In the genomic region with DNA sequence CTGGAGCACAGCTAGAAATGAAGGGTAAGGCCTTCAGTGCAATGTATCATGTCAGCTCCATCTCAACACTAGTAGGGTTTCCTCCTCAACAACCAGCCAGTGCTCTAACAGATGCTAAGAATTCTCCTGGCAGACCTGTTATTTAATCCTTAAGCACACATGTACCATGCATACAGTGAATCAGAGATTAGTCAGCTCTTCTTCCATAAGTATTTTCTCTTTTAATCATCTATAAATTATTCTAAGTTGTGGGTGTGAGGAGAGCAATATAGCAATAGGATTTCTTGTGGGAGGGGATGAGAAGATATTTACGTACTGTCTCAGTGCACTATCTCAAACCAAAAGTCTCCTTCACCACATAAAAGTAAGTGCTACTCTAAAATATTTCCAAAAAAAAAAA, we compare ENCODE assay signal across 29 cellular contexts.
DNase-seq lines count a peak whose midpoint lies in the region; TF ChIP-seq lines count a peak whose summit lies in the region.
"Had no signal": no experiment of that assay in that cellular context is flagged by ENCODE, and none has a peak within 500 bp of the region (broad histone marks: within the 10 kb centered on the region; RNA-seq: fewer than 3 reads in every experiment).

No MANE protein-coding gene starts in this region.

- H3K27ac ChIP-seq in SK-N-SH (ENCODE audit: low read depth in 2 of 2, low read length in 1 of 2) = no peak overlapping the region
- H3K27ac ChIP-seq: 22Rv1, ascending aorta, parathyroid adenoma, suprapubic skin, upper lobe of right lung had no signal

- POLR2A ChIA-PET in SK-N-SH (lab: Yijun Ruan, JAX) = no interaction called here

- no peak overlapping the region for H2AFZ ChIP-seq in SK-N-SH (ENCODE audit: low read depth)
- H2AFZ ChIP-seq: parathyroid adenoma had no signal

- H3K36me3 ChIP-seq in SK-N-SH (replicated peaks in 1 of 2; ENCODE audit: control insufficient read depth in 1 of 2, insufficient read depth in 2 of 2, low read length in 1 of 2) = peaks cover 15 to 28% of the 10 kb centered on the region in 2 experiments

- H3K9me2 ChIP-seq in SK-N-SH = no peaks in the 10 kb centered on the region

- peak; percentile 41 for DNase-seq in DMS53 (lab: John Stamatoyannopoulos, UW)
- no peak for DNase-seq in DMS53 treated with DMSO at 0.1 percent for 48 hours (lab: John Stamatoyannopoulos, UW; ENCODE audit: unreplicated experiment)
- DNase-seq in LHCN-M2 (ENCODE audit: low read depth) = peak; percentile 49
- DNase-seq in epithelial cell of esophagus (ENCODE audit: low read depth) = peak; percentile 84
- peak; percentile 55 for DNase-seq in putamen (ENCODE audit: low spot score)
- DNase-seq in GM10266 (ENCODE audit: extremely low spot score) = no peak
- DNase-seq in SK-N-SH = no peak
- DNase-seq in erythroblast (lab: John Stamatoyannopoulos, UW) = no peak
- DNase-seq: activated CD4-positive, CD25-positive, alpha-beta regulatory T cell treated with anti-CD3 and anti-CD28 coated beads, Interleukin-2, amount 50 U/mL, for 72 hours; activated CD8-positive, alpha-beta T cell treated with anti-CD3 and anti-CD28 coated beads for 36 hours; central memory CD4-positive, alpha-beta T cell; dermis blood vessel endothelial cell; H9; KG1; left cardiac atrium; NCI-H1417 treated with DMSO at 0.1 percent for 48 hours; NCI-H2081 treated with DMSO at 0.1 percent for 48 hours; NCI-H226; nephron progenitor cell; right cardiac atrium; RPMI8226; stimulated activated CD4-positive, alpha-beta T cell treated with anti-CD3 and anti-CD28 coated beads, Interleukin-12 subunit alpha, Interleukin-12 subunit beta, amount 100 ng/mL, for 4 hours; stimulated activated CD4-positive, alpha-beta T cell treated with anti-CD3 and anti-CD28 coated beads, Interleukin-4, amount 100 ng/mL, for 24 hours; T-helper 17 cell; upper lobe of right lung had no signal

- H3K9ac ChIP-seq in SK-N-SH = no peak overlapping the region
- H3K9ac ChIP-seq: parathyroid adenoma had no signal

- TF ChIP-seq CTCF in epithelial cell of esophagus (IDR thresholded peaks at IDR 0.05; ENCODE audit: insufficient read depth, low read depth, low read length, missing control alignments) (no peak), GM10266 (IDR thresholded peaks at IDR 0.05; ENCODE audit: control insufficient read depth, insufficient read depth, low read depth, missing control alignments) (no peak), SK-N-SH (IDR thresholded peaks at IDR 0.05) (no peak)

- WGBS in SK-N-SH (ENCODE audit: low lambda C conversion rate) = 96% methylated on average over 1 of the region's 1 CpG

- no peaks in the 10 kb centered on the region for H4K20me1 ChIP-seq in SK-N-SH (ENCODE audit: insufficient read depth)

- no peak overlapping the region for H3K4me3 ChIP-seq in epithelial cell of esophagus (ENCODE audit: low read length)
- no peak overlapping the region for H3K4me3 ChIP-seq in SK-N-SH (ENCODE audit: low read depth in 2 of 2, low read length in 1 of 2)
- H3K4me3 ChIP-seq: ascending aorta, suprapubic skin, upper lobe of right lung had no signal

- TF ChIP-seq RAD21 in SK-N-SH (IDR thresholded peaks at IDR 0.05; ENCODE audit: low read length) = no peak

- no peaks in the 10 kb centered on the region for H3K79me2 ChIP-seq in SK-N-SH (ENCODE audit: insufficient read depth)
- H3K79me2 ChIP-seq: parathyroid adenoma had no signal

- no peak for TF ChIP-seq POLR2A in erythroblast (IDR thresholded peaks at IDR 0.05; ENCODE audit: low read length)

- H3K27me3 ChIP-seq in SK-N-SH (ENCODE audit: insufficient read depth) = no peaks in the 10 kb centered on the region
- H3K27me3 ChIP-seq: ascending aorta, suprapubic skin, upper lobe of right lung had no signal

- no peaks in the 10 kb centered on the region for H3F3A ChIP-seq in SK-N-SH (replicated peaks; ENCODE audit: insufficient read depth)

- no peaks in the 10 kb centered on the region; a peak in 1 of 4 replicates for H3K4me1 ChIP-seq in SK-N-SH (ENCODE audit: control insufficient read depth in 1 of 2, insufficient read depth in 2 of 2, low read depth in 1 of 2, low read length in 1 of 2)
- H3K4me1 ChIP-seq: ascending aorta, parathyroid adenoma, suprapubic skin, upper lobe of right lung had no signal

- TF ChIP-seq EP300 in SK-N-SH (IDR thresholded peaks at IDR 0.05; ENCODE audit: borderline replicate concordance in 1 of 2, low read depth in 1 of 2, low read length in 1 of 2) = no peak

- CTCF ChIA-PET in SK-N-SH (lab: Yijun Ruan, JAX) = interaction anchor here (0.9 to 1.3 kb wide), 2 partner anchors 9 to 738 kb away, joined by 3 to 5 read pairs; no protein-coding TSS in a partner anchor

- H3K9me3 ChIP-seq in SK-N-SH = no peaks in the 10 kb centered on the region
- H3K9me3 ChIP-seq: ascending aorta, suprapubic skin, upper lobe of right lung had no signal

- H3K4me2 ChIP-seq in SK-N-SH = no peak overlapping the region

TF ChIP-seq in SK-N-SH, 30 proteins besides CTCF, POLR2A, EP300 and RAD21 (continues in another document):
- TF ChIP-seq, protein P1, sequence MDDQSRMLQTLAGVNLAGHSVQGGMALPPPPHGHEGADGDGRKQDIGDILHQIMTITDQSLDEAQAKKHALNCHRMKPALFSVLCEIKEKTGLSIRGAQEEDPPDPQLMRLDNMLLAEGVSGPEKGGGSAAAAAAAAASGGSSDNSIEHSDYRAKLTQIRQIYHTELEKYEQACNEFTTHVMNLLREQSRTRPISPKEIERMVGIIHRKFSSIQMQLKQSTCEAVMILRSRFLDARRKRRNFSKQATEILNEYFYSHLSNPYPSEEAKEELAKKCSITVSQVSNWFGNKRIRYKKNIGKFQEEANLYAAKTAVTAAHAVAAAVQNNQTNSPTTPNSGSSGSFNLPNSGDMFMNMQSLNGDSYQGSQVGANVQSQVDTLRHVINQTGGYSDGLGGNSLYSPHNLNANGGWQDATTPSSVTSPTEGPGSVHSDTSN (IDR thresholded peaks at IDR 0.05) = no peak
- TF ChIP-seq SMC3 (IDR thresholded peaks at IDR 0.05; ENCODE audit: low read depth, low read length) = no peak
- no peak for TF ChIP-seq CHD2 (IDR thresholded peaks at IDR 0.05; ENCODE audit: low read length, partially characterized antibody)
- TF ChIP-seq ELF1 (IDR thresholded peaks at IDR 0.05) = no peak
- TF ChIP-seq, protein P2, sequence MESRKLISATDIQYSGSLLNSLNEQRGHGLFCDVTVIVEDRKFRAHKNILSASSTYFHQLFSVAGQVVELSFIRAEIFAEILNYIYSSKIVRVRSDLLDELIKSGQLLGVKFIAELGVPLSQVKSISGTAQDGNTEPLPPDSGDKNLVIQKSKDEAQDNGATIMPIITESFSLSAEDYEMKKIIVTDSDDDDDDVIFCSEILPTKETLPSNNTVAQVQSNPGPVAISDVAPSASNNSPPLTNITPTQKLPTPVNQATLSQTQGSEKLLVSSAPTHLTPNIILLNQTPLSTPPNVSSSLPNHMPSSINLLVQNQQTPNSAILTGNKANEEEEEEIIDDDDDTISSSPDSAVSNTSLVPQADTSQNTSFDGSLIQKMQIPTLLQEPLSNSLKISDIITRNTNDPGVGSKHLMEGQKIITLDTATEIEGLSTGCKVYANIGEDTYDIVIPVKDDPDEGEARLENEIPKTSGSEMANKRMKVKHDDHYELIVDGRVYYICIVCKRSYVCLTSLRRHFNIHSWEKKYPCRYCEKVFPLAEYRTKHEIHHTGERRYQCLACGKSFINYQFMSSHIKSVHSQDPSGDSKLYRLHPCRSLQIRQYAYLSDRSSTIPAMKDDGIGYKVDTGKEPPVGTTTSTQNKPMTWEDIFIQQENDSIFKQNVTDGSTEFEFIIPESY (IDR thresholded peaks at IDR 0.05; ENCODE audit: borderline replicate concordance, low read depth) = no peak
- TF ChIP-seq, protein P3, sequence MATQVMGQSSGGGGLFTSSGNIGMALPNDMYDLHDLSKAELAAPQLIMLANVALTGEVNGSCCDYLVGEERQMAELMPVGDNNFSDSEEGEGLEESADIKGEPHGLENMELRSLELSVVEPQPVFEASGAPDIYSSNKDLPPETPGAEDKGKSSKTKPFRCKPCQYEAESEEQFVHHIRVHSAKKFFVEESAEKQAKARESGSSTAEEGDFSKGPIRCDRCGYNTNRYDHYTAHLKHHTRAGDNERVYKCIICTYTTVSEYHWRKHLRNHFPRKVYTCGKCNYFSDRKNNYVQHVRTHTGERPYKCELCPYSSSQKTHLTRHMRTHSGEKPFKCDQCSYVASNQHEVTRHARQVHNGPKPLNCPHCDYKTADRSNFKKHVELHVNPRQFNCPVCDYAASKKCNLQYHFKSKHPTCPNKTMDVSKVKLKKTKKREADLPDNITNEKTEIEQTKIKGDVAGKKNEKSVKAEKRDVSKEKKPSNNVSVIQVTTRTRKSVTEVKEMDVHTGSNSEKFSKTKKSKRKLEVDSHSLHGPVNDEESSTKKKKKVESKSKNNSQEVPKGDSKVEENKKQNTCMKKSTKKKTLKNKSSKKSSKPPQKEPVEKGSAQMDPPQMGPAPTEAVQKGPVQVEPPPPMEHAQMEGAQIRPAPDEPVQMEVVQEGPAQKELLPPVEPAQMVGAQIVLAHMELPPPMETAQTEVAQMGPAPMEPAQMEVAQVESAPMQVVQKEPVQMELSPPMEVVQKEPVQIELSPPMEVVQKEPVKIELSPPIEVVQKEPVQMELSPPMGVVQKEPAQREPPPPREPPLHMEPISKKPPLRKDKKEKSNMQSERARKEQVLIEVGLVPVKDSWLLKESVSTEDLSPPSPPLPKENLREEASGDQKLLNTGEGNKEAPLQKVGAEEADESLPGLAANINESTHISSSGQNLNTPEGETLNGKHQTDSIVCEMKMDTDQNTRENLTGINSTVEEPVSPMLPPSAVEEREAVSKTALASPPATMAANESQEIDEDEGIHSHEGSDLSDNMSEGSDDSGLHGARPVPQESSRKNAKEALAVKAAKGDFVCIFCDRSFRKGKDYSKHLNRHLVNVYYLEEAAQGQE (IDR thresholded peaks at IDR 0.05; ENCODE audit: low read depth, low read length) = no peak
- no peak for TF ChIP-seq MEF2A (IDR thresholded peaks at IDR 0.05; ENCODE audit: borderline replicate concordance, low read depth)
- no peak for TF ChIP-seq TCF12 (IDR thresholded peaks at IDR 0.05)
- TF ChIP-seq POLR2AphosphoS5 (IDR thresholded peaks at IDR 0.05; ENCODE audit: low read depth, low read length) = no peak
- TF ChIP-seq FOXM1 (IDR thresholded peaks at IDR 0.05; ENCODE audit: low read depth) = no peak
- TF ChIP-seq EZH2phosphoT487 (IDR thresholded peaks at IDR 0.05; ENCODE audit: borderline replicate concordance, low read depth) = no peak
- TF ChIP-seq JUND (IDR thresholded peaks at IDR 0.05) = no peak
- TF ChIP-seq MXI1 (IDR thresholded peaks at IDR 0.05; ENCODE audit: low read depth, low read length) = no peak
- TF ChIP-seq FOSL2 (IDR thresholded peaks at IDR 0.05; ENCODE audit: borderline replicate concordance, low read depth) = no peak

Comparison
In these comparisons a context has a peak if more than half of its experiments do, and no peak if none do; other contexts are left out.
1. DNase-seq: peak in DMS53 (single experiment), LHCN-M2 (single experiment), epithelial cell of esophagus (single experiment) and putamen (single experiment); none in DMS53 treated with DMSO at 0.1 percent for 48 hours (single experiment), GM10266 (single experiment), SK-N-SH (single experiment) and erythroblast (0 of 2).